ENCODE assay signal across 1 cellular context in the genomic region with DNA sequence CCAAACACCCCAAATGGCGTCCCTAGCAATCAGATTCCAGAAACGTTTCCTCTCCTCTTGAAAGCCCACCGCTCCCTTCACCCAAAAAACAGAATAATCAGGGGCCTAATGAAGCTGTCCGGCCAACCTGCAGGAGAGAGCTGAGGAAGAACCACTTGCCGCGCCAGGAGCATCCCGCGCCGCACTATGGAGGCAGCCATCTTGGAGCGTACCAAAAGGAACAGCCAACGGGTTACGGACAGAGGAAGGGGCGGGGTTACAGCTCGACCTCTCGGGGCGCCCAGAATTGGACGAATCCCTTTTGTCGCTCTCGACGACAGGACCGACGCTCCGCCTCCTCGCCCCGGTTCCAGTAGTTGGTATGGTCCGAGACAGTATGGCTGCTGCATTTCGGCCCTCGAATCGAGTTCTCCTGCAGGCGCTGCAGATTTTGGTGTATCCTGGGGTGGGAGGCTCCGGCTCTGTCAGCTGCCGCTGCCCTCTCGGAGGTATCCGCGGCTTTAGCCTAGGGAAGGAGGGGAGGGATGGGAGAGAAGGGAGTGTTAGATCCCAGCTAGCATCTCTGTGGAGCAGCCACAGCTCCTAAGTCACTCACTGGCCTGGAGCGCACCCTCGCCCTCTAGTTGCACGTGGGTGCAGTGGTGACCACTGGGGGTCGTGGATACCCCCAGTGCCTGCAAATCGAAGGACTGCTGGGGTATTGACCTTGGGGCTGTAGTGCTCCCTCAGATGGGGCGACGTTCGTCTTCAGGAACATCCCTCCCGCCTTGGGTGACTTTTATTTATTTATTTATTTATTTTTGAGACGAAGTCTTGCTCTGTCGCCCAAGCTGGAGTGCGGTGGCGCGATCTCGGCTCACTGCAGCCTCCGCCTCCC.
A peak's percentile ranks its signal among the peaks of the same experiment; 100 is the strongest.
TF ChIP-seq lines count a peak whose summit lies in the region.

MRPS27 (minus strand) TSS at position 219 of the 877 bp plus-strand sequence; CDS start at position 200, 19 bp downstream.
PTCD2 (plus strand) TSS at position 352 of the 877 bp plus-strand sequence; CDS start at position 362, 10 bp downstream.

TF ChIP-seq in HEK293, 187 proteins besides CTCF, POLR2A, EP300 and RAD21 (continued from another document):
- TF ChIP-seq, protein P1, sequence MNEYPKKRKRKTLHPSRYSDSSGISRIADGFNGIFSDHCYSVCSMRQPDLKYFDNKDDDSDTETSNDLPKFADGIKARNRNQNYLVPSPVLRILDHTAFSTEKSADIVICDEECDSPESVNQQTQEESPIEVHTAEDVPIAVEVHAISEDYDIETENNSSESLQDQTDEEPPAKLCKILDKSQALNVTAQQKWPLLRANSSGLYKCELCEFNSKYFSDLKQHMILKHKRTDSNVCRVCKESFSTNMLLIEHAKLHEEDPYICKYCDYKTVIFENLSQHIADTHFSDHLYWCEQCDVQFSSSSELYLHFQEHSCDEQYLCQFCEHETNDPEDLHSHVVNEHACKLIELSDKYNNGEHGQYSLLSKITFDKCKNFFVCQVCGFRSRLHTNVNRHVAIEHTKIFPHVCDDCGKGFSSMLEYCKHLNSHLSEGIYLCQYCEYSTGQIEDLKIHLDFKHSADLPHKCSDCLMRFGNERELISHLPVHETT (tag by site-specific recombination; IDR thresholded peaks at IDR 0.05), result peak; percentile 45; the same call in 1 of the 2 replicates
- TF ChIP-seq ZBTB8A (tag by site-specific recombination; IDR thresholded peaks at IDR 0.05) (0 out of 2 replicates have a peak, but pooled peaks have one; percentile 7), YY2 (tag by site-specific recombination; IDR thresholded peaks at IDR 0.05) (peak; percentile 96), SP2 (tag by site-specific recombination; IDR thresholded peaks at IDR 0.05) (peak; percentile 89), GLIS2 (tag by site-specific recombination; IDR thresholded peaks at IDR 0.05) (peak; percentile 90), KLF16 (tag by site-specific recombination; IDR thresholded peaks at IDR 0.05) (0 out of 2 replicates have a peak, but pooled peaks have one; percentile 45), ZBTB21 (tag by site-specific recombination; IDR thresholded peaks at IDR 0.05) (no peak), ZNF302 (tag by site-specific recombination; IDR thresholded peaks at IDR 0.05; ENCODE audit: low read depth) (no peak), ZIC2 (tag by site-specific recombination; IDR thresholded peaks at IDR 0.05) (peak; percentile 34; the same call in 1 of the 2 replicates), ZNF324 (tag by site-specific recombination; IDR thresholded peaks at IDR 0.05) (no peak), ZNF529 (tag by site-specific recombination; IDR thresholded peaks at IDR 0.05; ENCODE audit: insufficient replicate concordance) (no peak), ZNF335 (tag by site-specific recombination; conservative IDR thresholded peaks at IDR 0.05) (peak; percentile 52), ZNF416 (tag by site-specific recombination; IDR thresholded peaks at IDR 0.05) (no peak), ZNF2 (tag by site-specific recombination; IDR thresholded peaks at IDR 0.05) (peak; percentile 33; the same call in 1 of the 2 replicates), SP3 (tag by site-specific recombination; IDR thresholded peaks at IDR 0.05) (peak; percentile 97), ZSCAN16 (tag by site-specific recombination; IDR thresholded peaks at IDR 0.05) (no peak), ZBTB44 (tag by site-specific recombination; IDR thresholded peaks at IDR 0.05) (peak; percentile 36; the same call in 1 of the 2 replicates)
- TF ChIP-seq, protein P2, sequence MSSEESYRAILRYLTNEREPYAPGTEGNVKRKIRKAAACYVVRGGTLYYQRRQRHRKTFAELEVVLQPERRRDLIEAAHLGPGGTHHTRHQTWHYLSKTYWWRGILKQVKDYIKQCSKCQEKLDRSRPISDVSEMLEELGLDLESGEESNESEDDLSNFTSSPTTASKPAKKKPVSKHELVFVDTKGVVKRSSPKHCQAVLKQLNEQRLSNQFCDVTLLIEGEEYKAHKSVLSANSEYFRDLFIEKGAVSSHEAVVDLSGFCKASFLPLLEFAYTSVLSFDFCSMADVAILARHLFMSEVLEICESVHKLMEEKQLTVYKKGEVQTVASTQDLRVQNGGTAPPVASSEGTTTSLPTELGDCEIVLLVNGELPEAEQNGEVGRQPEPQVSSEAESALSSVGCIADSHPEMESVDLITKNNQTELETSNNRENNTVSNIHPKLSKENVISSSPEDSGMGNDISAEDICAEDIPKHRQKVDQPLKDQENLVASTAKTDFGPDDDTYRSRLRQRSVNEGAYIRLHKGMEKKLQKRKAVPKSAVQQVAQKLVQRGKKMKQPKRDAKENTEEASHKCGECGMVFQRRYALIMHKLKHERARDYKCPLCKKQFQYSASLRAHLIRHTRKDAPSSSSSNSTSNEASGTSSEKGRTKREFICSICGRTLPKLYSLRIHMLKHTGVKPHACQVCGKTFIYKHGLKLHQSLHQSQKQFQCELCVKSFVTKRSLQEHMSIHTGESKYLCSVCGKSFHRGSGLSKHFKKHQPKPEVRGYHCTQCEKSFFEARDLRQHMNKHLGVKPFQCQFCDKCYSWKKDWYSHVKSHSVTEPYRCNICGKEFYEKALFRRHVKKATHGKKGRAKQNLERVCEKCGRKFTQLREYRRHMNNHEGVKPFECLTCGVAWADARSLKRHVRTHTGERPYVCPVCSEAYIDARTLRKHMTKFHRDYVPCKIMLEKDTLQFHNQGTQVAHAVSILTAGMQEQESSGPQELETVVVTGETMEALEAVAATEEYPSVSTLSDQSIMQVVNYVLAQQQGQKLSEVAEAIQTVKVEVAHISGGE (tag by site-specific recombination; conservative IDR thresholded peaks at IDR 0.05; ENCODE audit: low read depth), result peak; percentile 8; the same call in 1 of the 2 replicates
- TF ChIP-seq, protein P3, sequence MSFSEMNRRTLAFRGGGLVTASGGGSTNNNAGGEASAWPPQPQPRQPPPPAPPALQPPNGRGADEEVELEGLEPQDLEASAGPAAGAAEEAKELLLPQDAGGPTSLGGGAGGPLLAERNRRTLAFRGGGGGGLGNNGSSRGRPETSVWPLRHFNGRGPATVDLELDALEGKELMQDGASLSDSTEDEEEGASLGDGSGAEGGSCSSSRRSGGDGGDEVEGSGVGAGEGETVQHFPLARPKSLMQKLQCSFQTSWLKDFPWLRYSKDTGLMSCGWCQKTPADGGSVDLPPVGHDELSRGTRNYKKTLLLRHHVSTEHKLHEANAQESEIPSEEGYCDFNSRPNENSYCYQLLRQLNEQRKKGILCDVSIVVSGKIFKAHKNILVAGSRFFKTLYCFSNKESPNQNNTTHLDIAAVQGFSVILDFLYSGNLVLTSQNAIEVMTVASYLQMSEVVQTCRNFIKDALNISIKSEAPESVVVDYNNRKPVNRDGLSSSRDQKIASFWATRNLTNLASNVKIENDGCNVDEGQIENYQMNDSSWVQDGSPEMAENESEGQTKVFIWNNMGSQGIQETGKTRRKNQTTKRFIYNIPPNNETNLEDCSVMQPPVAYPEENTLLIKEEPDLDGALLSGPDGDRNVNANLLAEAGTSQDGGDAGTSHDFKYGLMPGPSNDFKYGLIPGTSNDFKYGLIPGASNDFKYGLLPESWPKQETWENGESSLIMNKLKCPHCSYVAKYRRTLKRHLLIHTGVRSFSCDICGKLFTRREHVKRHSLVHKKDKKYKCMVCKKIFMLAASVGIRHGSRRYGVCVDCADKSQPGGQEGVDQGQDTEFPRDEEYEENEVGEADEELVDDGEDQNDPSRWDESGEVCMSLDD (tag by site-specific recombination; IDR thresholded peaks at IDR 0.05), result 0 out of 2 replicates have a peak, but pooled peaks have one; percentile 30
- TF ChIP-seq, protein P4, sequence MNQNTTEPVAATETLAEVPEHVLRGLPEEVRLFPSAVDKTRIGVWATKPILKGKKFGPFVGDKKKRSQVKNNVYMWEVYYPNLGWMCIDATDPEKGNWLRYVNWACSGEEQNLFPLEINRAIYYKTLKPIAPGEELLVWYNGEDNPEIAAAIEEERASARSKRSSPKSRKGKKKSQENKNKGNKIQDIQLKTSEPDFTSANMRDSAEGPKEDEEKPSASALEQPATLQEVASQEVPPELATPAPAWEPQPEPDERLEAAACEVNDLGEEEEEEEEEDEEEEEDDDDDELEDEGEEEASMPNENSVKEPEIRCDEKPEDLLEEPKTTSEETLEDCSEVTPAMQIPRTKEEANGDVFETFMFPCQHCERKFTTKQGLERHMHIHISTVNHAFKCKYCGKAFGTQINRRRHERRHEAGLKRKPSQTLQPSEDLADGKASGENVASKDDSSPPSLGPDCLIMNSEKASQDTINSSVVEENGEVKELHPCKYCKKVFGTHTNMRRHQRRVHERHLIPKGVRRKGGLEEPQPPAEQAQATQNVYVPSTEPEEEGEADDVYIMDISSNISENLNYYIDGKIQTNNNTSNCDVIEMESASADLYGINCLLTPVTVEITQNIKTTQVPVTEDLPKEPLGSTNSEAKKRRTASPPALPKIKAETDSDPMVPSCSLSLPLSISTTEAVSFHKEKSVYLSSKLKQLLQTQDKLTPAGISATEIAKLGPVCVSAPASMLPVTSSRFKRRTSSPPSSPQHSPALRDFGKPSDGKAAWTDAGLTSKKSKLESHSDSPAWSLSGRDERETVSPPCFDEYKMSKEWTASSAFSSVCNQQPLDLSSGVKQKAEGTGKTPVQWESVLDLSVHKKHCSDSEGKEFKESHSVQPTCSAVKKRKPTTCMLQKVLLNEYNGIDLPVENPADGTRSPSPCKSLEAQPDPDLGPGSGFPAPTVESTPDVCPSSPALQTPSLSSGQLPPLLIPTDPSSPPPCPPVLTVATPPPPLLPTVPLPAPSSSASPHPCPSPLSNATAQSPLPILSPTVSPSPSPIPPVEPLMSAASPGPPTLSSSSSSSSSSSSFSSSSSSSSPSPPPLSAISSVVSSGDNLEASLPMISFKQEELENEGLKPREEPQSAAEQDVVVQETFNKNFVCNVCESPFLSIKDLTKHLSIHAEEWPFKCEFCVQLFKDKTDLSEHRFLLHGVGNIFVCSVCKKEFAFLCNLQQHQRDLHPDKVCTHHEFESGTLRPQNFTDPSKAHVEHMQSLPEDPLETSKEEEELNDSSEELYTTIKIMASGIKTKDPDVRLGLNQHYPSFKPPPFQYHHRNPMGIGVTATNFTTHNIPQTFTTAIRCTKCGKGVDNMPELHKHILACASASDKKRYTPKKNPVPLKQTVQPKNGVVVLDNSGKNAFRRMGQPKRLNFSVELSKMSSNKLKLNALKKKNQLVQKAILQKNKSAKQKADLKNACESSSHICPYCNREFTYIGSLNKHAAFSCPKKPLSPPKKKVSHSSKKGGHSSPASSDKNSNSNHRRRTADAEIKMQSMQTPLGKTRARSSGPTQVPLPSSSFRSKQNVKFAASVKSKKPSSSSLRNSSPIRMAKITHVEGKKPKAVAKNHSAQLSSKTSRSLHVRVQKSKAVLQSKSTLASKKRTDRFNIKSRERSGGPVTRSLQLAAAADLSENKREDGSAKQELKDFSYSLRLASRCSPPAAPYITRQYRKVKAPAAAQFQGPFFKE (tag by site-specific recombination; IDR thresholded peaks at IDR 0.05; ENCODE audit: borderline replicate concordance), result no peak
